9 cellular contexts compared by ENCODE assay signal in the genomic region with DNA sequence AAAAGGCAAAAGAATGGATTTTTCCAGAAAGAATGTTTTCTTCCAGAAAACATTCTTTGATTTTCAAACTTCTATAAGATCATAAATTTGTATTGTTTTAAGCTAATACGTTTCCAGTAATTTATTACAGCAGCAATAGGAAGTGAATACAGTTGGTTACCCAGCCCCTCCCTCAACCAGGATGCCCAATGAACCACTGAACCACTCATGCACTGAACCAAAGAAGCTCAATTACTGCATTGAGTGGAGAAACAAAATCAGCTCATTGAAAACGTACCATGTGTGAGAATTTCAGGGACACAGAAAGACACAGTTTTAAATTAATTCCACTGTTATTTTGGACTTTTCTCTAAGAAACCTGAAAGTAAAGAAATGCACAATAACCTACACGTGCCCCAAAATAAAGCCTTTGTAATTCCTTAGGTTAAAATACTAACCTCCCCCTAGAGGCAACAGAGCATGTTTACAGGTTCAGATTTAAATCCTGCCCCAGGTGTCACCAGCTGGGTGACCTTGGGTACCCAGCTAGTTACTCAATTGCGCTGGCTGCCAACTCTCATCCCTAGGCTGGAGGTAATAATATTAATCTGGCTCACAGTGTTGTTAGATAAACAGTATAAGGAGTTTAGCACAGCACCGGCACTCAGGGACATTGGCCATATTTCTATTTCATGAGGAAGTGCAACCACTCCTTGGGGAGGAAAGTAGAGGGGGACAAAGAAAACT.
DNase-seq lines count a peak whose midpoint lies in the region; ATAC-seq and TF ChIP-seq lines count a peak whose summit lies in the region.
"Had no signal": no experiment of that assay in that cellular context is flagged by ENCODE, and none has a peak within 500 bp of the region (broad histone marks: within the 10 kb centered on the region; RNA-seq: fewer than 3 reads in every experiment).

No MANE protein-coding gene starts in this region.

- no peaks in the 10 kb centered on the region for H3K4me1 Mint-ChIP-seq in Calu3 (ENCODE audit: low read depth, unreplicated experiment)

- no peak overlapping the region for H3K4me3 Mint-ChIP-seq in Calu3 (ENCODE audit: low read depth, unreplicated experiment)
- H3K4me3 Mint-ChIP-seq: activated naive CD8-positive, alpha-beta T cell had no signal

- H3K27ac Mint-ChIP-seq in Calu3 (ENCODE audit: unreplicated experiment) = no peak overlapping the region
- H3K27ac Mint-ChIP-seq: activated naive CD8-positive, alpha-beta T cell had no signal

- H3K27me3 Mint-ChIP-seq in Calu3 (ENCODE audit: unreplicated experiment) = no peaks in the 10 kb centered on the region

- TF ChIP-seq CTCF in Calu3 (IDR thresholded peaks at IDR 0.05; ENCODE audit: unreplicated experiment) (peak; percentile 48), HFF-Myc (IDR thresholded peaks at IDR 0.05; ENCODE audit: low read depth, low read length, missing control alignments) (peak; percentile 24)

- H3K4me3 ChIP-seq in HFF-Myc (replicated peaks; ENCODE audit: low read depth, low read length) = no peak overlapping the region

- H3K36me3 Mint-ChIP-seq in Calu3 (ENCODE audit: insufficient read depth, unreplicated experiment) = no peaks in the 10 kb centered on the region
- H3K36me3 Mint-ChIP-seq: activated naive CD8-positive, alpha-beta T cell had no signal

- ATAC-seq in left lobe of liver = peak; percentile 99

- no peaks in the 10 kb centered on the region for H3K9me3 Mint-ChIP-seq in Calu3 (ENCODE audit: low read depth, unreplicated experiment)

- DNase-seq in Calu3 = no peak
- DNase-seq in HFF-Myc (ENCODE audit: extremely low read depth, low read depth) = no peak
- peak; percentile 16 for DNase-seq in SKM-1 treated with dmso at 0.1 percent for 144 hours (lab: John Stamatoyannopoulos, UW; ENCODE audit: unreplicated experiment)
- DNase-seq in left lobe of liver (ENCODE audit: low spot score) = peak; percentile 59
- DNase-seq in activated CD4-positive, alpha-beta T cell treated with anti-CD3 and anti-CD28 coated beads for 48 hours = no peak
- DNase-seq in SK-N-DZ (ENCODE audit: low spot score) = no peak
- no peak for DNase-seq in amniotic stem cell (lab: John Stamatoyannopoulos, UW)
- no peak for DNase-seq in H4 (ENCODE audit: low spot score)

- CTCF ChIA-PET in Calu3 (lab: Charles Lee) = interaction anchor here (0.6 to 1.4 kb wide), 6 partner anchors 8 to 525 kb away, joined by 3 to 5 read pairs (median 3); no protein-coding TSS in a partner anchor

- intact Hi-C loops in Calu3 (cut with micrococcal nuclease; ENCODE audit: unreplicated experiment) = no loop called here

- BruUV-seq in Calu3 (replicated peaks; lab: Mats Ljungman, UMichigan) = no TSS peak

Comparison
In these comparisons a context has a peak if more than half of its experiments do, and no peak if none do; other contexts are left out.
1. DNase-seq: peak in SKM-1 treated with dmso at 0.1 percent for 144 hours (single experiment) and left lobe of liver (single experiment); none in Calu3 (single experiment), HFF-Myc (single experiment), activated CD4-positive, alpha-beta T cell treated with anti-CD3 and anti-CD28 coated beads for 48 hours (single experiment), SK-N-DZ (single experiment), amniotic stem cell (single experiment) and H4 (single experiment).